1 cellular context compared by ENCODE assay signal in genomic region chr2:207153266-207153990, GRCh38.
TF ChIP-seq lines count a peak whose summit lies in the region.

No MANE protein-coding gene starts in this region.

TF ChIP-seq in SK-N-SH, 30 proteins besides CTCF, POLR2A, EP300 and RAD21 (continued from another document):
- TF ChIP-seq NFIC (IDR thresholded peaks at IDR 0.05; ENCODE audit: borderline replicate concordance) (no peak), MAX (IDR thresholded peaks at IDR 0.05; ENCODE audit: low read depth) (no peak), EZH2phosphoT487 (IDR thresholded peaks at IDR 0.05; ENCODE audit: borderline replicate concordance, low read depth) (no peak), ZBTB33 (IDR thresholded peaks at IDR 0.05; ENCODE audit: borderline replicate concordance, low read depth) (no peak), REST (IDR thresholded peaks at IDR 0.05; ENCODE audit: low read depth, low read length) (no peak), SIN3A (IDR thresholded peaks at IDR 0.05; ENCODE audit: borderline replicate concordance, low read depth, low read length) (no peak), NRF1 (IDR thresholded peaks at IDR 0.05; ENCODE audit: low read depth, low read length) (no peak), POLR2AphosphoS5 (IDR thresholded peaks at IDR 0.05; ENCODE audit: low read depth, low read length) (no peak), MXI1 (IDR thresholded peaks at IDR 0.05; ENCODE audit: low read depth, low read length) (no peak), USF2 (IDR thresholded peaks at IDR 0.05; ENCODE audit: borderline replicate concordance, low read depth, low read length) (no peak), CHD2 (IDR thresholded peaks at IDR 0.05; ENCODE audit: low read length, partially characterized antibody) (no peak)
TF ChIP-seq in SK-N-SH: peak in this region for 0.
